Comparison of ENCODE assay signal across 8 cellular contexts in the genomic region with DNA sequence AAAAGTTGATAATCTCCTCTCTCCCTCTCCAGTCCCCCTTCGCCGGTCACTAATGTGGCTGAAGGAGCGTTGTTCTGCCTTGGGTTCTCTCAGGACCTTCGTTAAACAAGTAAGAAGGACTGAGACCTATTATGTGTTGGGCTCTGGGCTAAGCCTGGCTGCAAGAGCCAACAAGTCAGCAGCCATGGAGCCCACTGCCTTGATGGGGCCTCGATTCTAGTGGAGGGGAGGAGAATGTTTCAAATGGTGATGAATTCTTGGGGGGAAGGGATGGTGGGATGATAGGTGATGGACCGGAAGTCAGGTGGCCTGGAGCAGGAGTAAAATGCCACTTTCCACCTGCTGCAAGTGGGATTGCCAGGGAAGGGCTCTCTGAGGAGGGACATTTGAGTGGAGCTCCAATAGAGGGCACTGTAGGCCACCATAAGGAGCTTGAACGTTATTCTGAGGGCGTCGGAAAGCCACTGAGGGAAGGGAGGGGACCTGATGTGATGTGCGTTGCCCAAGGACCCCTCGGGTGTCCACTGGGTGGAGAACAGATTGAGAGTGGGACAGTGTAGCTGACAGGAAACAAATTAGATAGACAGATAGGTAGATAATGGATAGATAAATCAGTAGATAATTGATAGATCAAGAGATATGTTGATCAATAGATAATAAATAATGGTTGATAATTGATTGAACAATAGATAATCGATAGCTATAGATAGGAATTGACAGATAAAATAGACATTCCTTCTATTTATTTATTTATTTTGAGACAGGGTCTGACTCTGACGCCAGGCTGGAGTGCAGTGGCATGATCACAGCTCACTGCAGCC. TPM values are rescaled to one million over a fixed set of nuclear protein-coding genes. Genes with fewer than 3 reads are reported as not detected.
DNase-seq lines count a peak whose midpoint lies in the region; ATAC-seq, FAIRE-seq and TF ChIP-seq lines count a peak whose summit lies in the region.

No MANE protein-coding gene starts in this region.

- 44% methylated on average over 13 of the region's 13 CpGs; no CpG with 5 or more reads in 1 of the 2 experiments for WGBS in H1 (ENCODE audit: extremely low coverage in 1 of 2, insufficient coverage in 1 of 2, insufficient read length in 1 of 2, insufficient replicate concordance in 2 of 2, low coverage in 1 of 2, low lambda C conversion rate in 2 of 2, missing lambda C conversion rate in 1 of 2), 2 experiments

- CTCF ChIA-PET in activated CD8-positive, alpha-beta memory T cell treated with anti-CD3 and anti-CD28 coated beads, Interleukin-2, amount 10 ng/mL, durations not matched to agents 7 days and 5 days (lab: Charles Lee) = interaction anchor here (0.6 to 9.1 kb wide), 68 partner anchors 8 to 537 kb away, joined by 3 to 196 read pairs (median 5); a partner anchor contains a TSS
- CTCF ChIA-PET in H1 (lab: Charles Lee; ENCODE audit: partially characterized antibody) = interaction anchor here (0.7 to 16.4 kb wide), 52 partner anchors 9 to 444 kb away, joined by 3 to 228 read pairs (median 8); a partner anchor contains a TSS

- no peak overlapping the region for H3K4me3 ChIP-seq in H1 (ENCODE audit: extremely low read depth in 1 of 4, insufficient read depth in 2 of 4, low read depth in 3 of 4, low read length in 4 of 4)
- H3K4me3 ChIP-seq in mucosa of descending colon = no peak overlapping the region

- H3K4me1 ChIP-seq in H1 (replicated peaks in 1 of 4; ENCODE audit: control insufficient read depth in 3 of 4, insufficient read depth in 4 of 4, low read length in 3 of 4) (no peaks in the 10 kb centered on the region), mucosa of descending colon (ENCODE audit: low read depth) (no peaks in the 10 kb centered on the region)

- no peak overlapping the region for H3K27ac ChIP-seq in H1 (ENCODE audit: low read depth, low read length)

- H3K4me2 ChIP-seq in H1 (ENCODE audit: insufficient read depth in 1 of 2, low read depth in 2 of 2, low read length in 2 of 2) = no peak overlapping the region

- H3K36me3 Mint-ChIP-seq in activated CD8-positive, alpha-beta memory T cell treated with anti-CD3 and anti-CD28 coated beads, Interleukin-2, amount 10 ng/mL, durations not matched to agents 7 days and 5 days = no peaks in the 10 kb centered on the region

- no peak overlapping the region for H2BK15ac ChIP-seq in H1 (ENCODE audit: low read length)

- no peaks in the 10 kb centered on the region for H3K9me3 Mint-ChIP-seq in activated CD8-positive, alpha-beta memory T cell treated with anti-CD3 and anti-CD28 coated beads, Interleukin-2, amount 10 ng/mL, durations not matched to agents 7 days and 5 days (ENCODE audit: low read depth)

- no peak overlapping the region for H2BK20ac ChIP-seq in H1 (ENCODE audit: low read length)

- H3K4ac ChIP-seq in H1 (replicated peaks; ENCODE audit: insufficient read length, low read depth, low read length) = no peak overlapping the region

- no peaks in the 10 kb centered on the region for H3K79me1 ChIP-seq in H1 (ENCODE audit: low read depth, low read length)

- peak; percentile 78 to 80 for TF ChIP-seq RAD21 in H1 (IDR thresholded peaks at IDR 0.05 in 1 of 2, conservative IDR thresholded peaks at IDR 0.05 in 1 of 2; ENCODE audit: low read depth in 2 of 2, low read length in 2 of 2)

- no peak overlapping the region for H3K14ac ChIP-seq in H1 (ENCODE audit: insufficient read length)

- TF ChIP-seq CTCF in H1 (IDR thresholded peaks at IDR 0.05; ENCODE audit: control extremely low read depth in 1 of 3, insufficient read depth in 1 of 3, low read depth in 1 of 3, low read length in 3 of 3) = peak; percentile 51 to 85 (median 77)
- TF ChIP-seq CTCF in mucosa of descending colon (IDR thresholded peaks at IDR 0.05) = peak; percentile 28

- no peak overlapping the region for H2BK5ac ChIP-seq in H1 (ENCODE audit: low read depth, low read length)

- no peak overlapping the region for H3K27ac Mint-ChIP-seq in activated CD8-positive, alpha-beta memory T cell treated with anti-CD3 and anti-CD28 coated beads, Interleukin-2, amount 10 ng/mL, durations not matched to agents 7 days and 5 days

- H3K36me3 ChIP-seq in H1 (ENCODE audit: control insufficient read depth in 2 of 4, insufficient read depth in 4 of 4, low read length in 3 of 4) = no peaks in the 10 kb centered on the region
- no peaks in the 10 kb centered on the region for H3K36me3 ChIP-seq in mucosa of descending colon (ENCODE audit: low read depth)

- ATAC-seq in activated CD8-positive, alpha-beta memory T cell treated with anti-CD3 and anti-CD28 coated beads, Interleukin-2, amount 10 ng/mL, durations not matched to agents 7 days and 5 days = peak; percentile 37
- ATAC-seq in mucosa of descending colon (peak; percentile 68), HG03039 (IDR thresholded peaks at IDR 0.05; ENCODE audit: unreplicated experiment) (no peak)

- no peaks in the 10 kb centered on the region for H3K79me2 ChIP-seq in H1 (ENCODE audit: control insufficient read depth in 1 of 2, insufficient read depth in 2 of 2, low read length in 2 of 2)

- H4K91ac ChIP-seq in H1 (replicated peaks; ENCODE audit: insufficient read length, low read length) = no peak overlapping the region

- H2BK120ac ChIP-seq in H1 (replicated peaks; ENCODE audit: low read depth, low read length) = no peak overlapping the region

- no peak overlapping the region for H3K4me3 Mint-ChIP-seq in activated CD8-positive, alpha-beta memory T cell treated with anti-CD3 and anti-CD28 coated beads, Interleukin-2, amount 10 ng/mL, durations not matched to agents 7 days and 5 days

- peak; percentile 87 for FAIRE-seq in H1 (lab: Jason Lieb, UNC)

- DNase-seq in activated CD8-positive, alpha-beta memory T cell treated with anti-CD3 and anti-CD28 coated beads, Interleukin-2, amount 10 ng/mL, durations not matched to agents 7 days and 5 days = peak; percentile 66
- DNase-seq in activated CD8-positive, alpha-beta memory T cell treated with anti-CD3 and anti-CD28 coated beads for 24 hours = no peak
- DNase-seq in NAMALWA (ENCODE audit: low spot score) (peak; percentile 68), SK-N-DZ (ENCODE audit: low spot score) (peak; percentile 80), H1 (ENCODE audit: low read depth in 1 of 2, low spot score in 2 of 2) (peak in 1 of 2 experiments; percentile 59), mucosa of descending colon (peak in 1 of 3 donors; percentile 41)
- DNase-seq in effector CD4-positive, alpha-beta T cell = no peak

- no peak overlapping the region for H3K56ac ChIP-seq in H1 (replicated peaks; ENCODE audit: insufficient read length, low read depth, low read length)

- TF ChIP-seq POLR2A in H1 (IDR thresholded peaks at IDR 0.05; ENCODE audit: control extremely low read depth in 1 of 2, low read depth in 2 of 2, low read length in 2 of 2) = no peak

- no peak overlapping the region for H2AFZ ChIP-seq in H1 (ENCODE audit: low read length)

- TF ChIP-seq EP300 in H1 (IDR thresholded peaks at IDR 0.05; ENCODE audit: borderline replicate concordance in 1 of 2, low read depth in 2 of 2, low read length in 2 of 2) = no peak

- intact Hi-C loops in mucosa of descending colon (cut with DNase I, micrococcal nuclease) = loop anchor here (5.0 to 10.0 kb wide), 5 partner anchors 63 to 243 kb away; a partner anchor contains a TSS

- H4K8ac ChIP-seq in H1 (ENCODE audit: extremely low read depth, insufficient read depth, low read length) = no peak overlapping the region

- H3K27me3 Mint-ChIP-seq in activated CD8-positive, alpha-beta memory T cell treated with anti-CD3 and anti-CD28 coated beads, Interleukin-2, amount 10 ng/mL, durations not matched to agents 7 days and 5 days = peaks cover 16% of the 10 kb centered on the region

- no peaks in the 10 kb centered on the region for H3K23me2 ChIP-seq in H1 (ENCODE audit: low read depth, low read length)

- H3K4me1 Mint-ChIP-seq in activated CD8-positive, alpha-beta memory T cell treated with anti-CD3 and anti-CD28 coated beads, Interleukin-2, amount 10 ng/mL, durations not matched to agents 7 days and 5 days = peaks cover 5% of the 10 kb centered on the region

- no peak overlapping the region for H2AK5ac ChIP-seq in H1 (ENCODE audit: low read depth, low read length)

- no peak overlapping the region for H3K9ac ChIP-seq in H1 (replicated peaks in 1 of 4; ENCODE audit: extremely low read depth in 1 of 4, low read depth in 3 of 4, low read length in 3 of 4)

- no peaks in the 10 kb centered on the region for H3K9me3 ChIP-seq in H1 (ENCODE audit: insufficient read depth in 2 of 2, low read depth in 1 of 2, low read length in 1 of 2)
- no peaks in the 10 kb centered on the region for H3K9me3 ChIP-seq in mucosa of descending colon

- H4K5ac ChIP-seq in H1 (ENCODE audit: insufficient read length, low read depth, low read length) = no peak overlapping the region

- POLR2A ChIA-PET in H1 (lab: Charles Lee; ENCODE audit: partially characterized antibody) = interaction anchor here (0.5 to 1.2 kb wide), 3 partner anchors 23 to 149 kb away, joined by 3 read pairs; no protein-coding TSS in a partner anchor

- H4K20me1 ChIP-seq in H1 (replicated peaks in 1 of 2; ENCODE audit: control insufficient read depth in 1 of 2, insufficient read depth in 2 of 2, low read length in 2 of 2) = no peaks in the 10 kb centered on the region

- H3K23ac ChIP-seq in H1 (ENCODE audit: insufficient read length) = no peak overlapping the region

- no peak overlapping the region for H3K18ac ChIP-seq in H1 (ENCODE audit: extremely low read depth, low read length)

- H3K27me3 ChIP-seq in H1 (replicated peaks in 1 of 4; ENCODE audit: control insufficient read depth in 3 of 4, extremely low read depth in 1 of 4, insufficient read depth in 3 of 4, low read length in 3 of 4) = peaks cover 0 to 3% (median 1%) of the 10 kb centered on the region in 4 experiments; a peak in 2 of 7 replicates

- no peak overlapping the region for H2BK12ac ChIP-seq in H1 (ENCODE audit: low read depth, low read length)

TF ChIP-seq in H1, 55 proteins besides CTCF, POLR2A, EP300 and RAD21 (continues in another document):
- TF ChIP-seq SP4 (IDR thresholded peaks at IDR 0.05; ENCODE audit: low read length) = no peak

RNA-seq across cellular contexts. Expression of a gene that starts 18.3 kb away (rescaled TPM):
- under 1 TPM in 1 of 2 experiments, not detected in 1; 0.09 TPM for total RNA-seq in activated CD8-positive, alpha-beta memory T cell treated with anti-CD3 and anti-CD28 coated beads, Interleukin-2, amount 10 ng/mL, durations not matched to agents 7 days and 5 days
- polyA plus RNA-seq in SK-N-DZ (2014; cell fraction: cytosol; rRNA removed) = 0.44 and 0.58 TPM in 2 replicates
- polyA plus RNA-seq in SK-N-DZ (2014; cell fraction: nucleus; rRNA removed) = not detected in 2 replicates
- 3.3 and 3.7 TPM in 2 replicates for total RNA-seq in H1 (2021; fragmentation: NEBNext Ultra II Directional; extraction: Animal tissue kit (Norgen Biotek cat#: 25700))
- polyA plus RNA-seq in H1 (2011; rRNA removed) = 2.5 and 3.1 TPM in 2 replicates
- polyA plus RNA-seq in H1 (2011; cell fraction: cytosol; rRNA removed) = 2.6 TPM
- polyA plus RNA-seq in H1 (2011; cell fraction: nucleus; rRNA removed) = 4.2 TPM
- 3.4 to 4.1 TPM (median 3.6 TPM) in 4 replicates for polyA plus RNA-seq in H1 (2012, experiment 1 of 2)
- polyA plus RNA-seq in H1 (2012, experiment 2 of 2) = 2.9 TPM
- 1.9 TPM for polyA plus RNA-seq in H1 (2013, experiment 1 of 2)
- polyA plus RNA-seq in H1 (2013, experiment 2 of 2) = 2.5 TPM
- 2.0 and 3.1 TPM in 2 replicates for polyA minus RNA-seq in H1 (2011; rRNA and poly(A)+ RNA removed)
- 1.8 TPM for polyA minus RNA-seq in H1 (2011; cell fraction: cytosol; rRNA and poly(A)+ RNA removed)
- 3.9 TPM for polyA minus RNA-seq in H1 (2011; cell fraction: nucleus; rRNA and poly(A)+ RNA removed)
- 10 to 100 TPM in 1 of 3 donors, 1 to 10 TPM in 1, under 1 TPM in 1; 0.93 to 19.9 (median 2.3) TPM for total RNA-seq in mucosa of descending colon

Comparison
In these comparisons a context has a peak if more than half of its experiments do, and no peak if none do; other contexts are left out.
1. DNase-seq: peak in activated CD8-positive, alpha-beta memory T cell treated with anti-CD3 and anti-CD28 coated beads, Interleukin-2, amount 10 ng/mL, durations not matched to agents 7 days and 5 days (single experiment), NAMALWA (single experiment) and SK-N-DZ (single experiment); none in activated CD8-positive, alpha-beta memory T cell treated with anti-CD3 and anti-CD28 coated beads for 24 hours (single experiment) and effector CD4-positive, alpha-beta T cell (single experiment).